ENCODE assay signal across 13 cellular contexts in genomic region chr1:61171346-61171745, GRCh38.
DNase-seq lines count a peak whose midpoint lies in the region; ATAC-seq and TF ChIP-seq lines count a peak whose summit lies in the region.
"Had no signal": no experiment of that assay in that cellular context is flagged by ENCODE, and none has a peak within 500 bp of the region (broad histone marks: within the 10 kb centered on the region; RNA-seq: fewer than 3 reads in every experiment).

No MANE protein-coding gene starts in this region.

- no peak overlapping the region for H3K56ac ChIP-seq in IMR-90 (ENCODE audit: extremely low read depth, insufficient read depth, low read length)

- no peak overlapping the region for H2BK120ac ChIP-seq in IMR-90 (ENCODE audit: low read depth, low read length)

- CTCF ChIA-PET in IMR-90 (lab: Yijun Ruan, JAX), result interaction anchor here (0.5 kb wide), 1 partner anchor 485 kb away, joined by 3 read pairs; no protein-coding TSS in a partner anchor

- no peaks in the 10 kb centered on the region for H3K79me1 ChIP-seq in IMR-90 (ENCODE audit: low read depth in 1 of 2, low read length in 2 of 2)

- in situ Hi-C loops in IMR-90 (cut with MboI; ENCODE audit: low sequenced_read_pairs), result no loop called here

- H3K27ac ChIP-seq in IMR-90 (ENCODE audit: insufficient read depth, low read length) (no peak overlapping the region), muscle layer of duodenum (ENCODE audit: low read length) (peak overlapping the region; percentile 53), tibial artery (peak overlapping the region; percentile 62 to 65)

- H2AFZ ChIP-seq in IMR-90 (replicated peaks; ENCODE audit: low read length, poor library complexity), result no peak overlapping the region

- TF ChIP-seq CTCF in IMR-90 (conservative IDR thresholded peaks at IDR 0.05; ENCODE audit: low read depth, low read length) (no peak), brain (conservative IDR thresholded peaks at IDR 0.05) (no peak), tibial artery (IDR thresholded peaks at IDR 0.05) (no peak)

- BruUV-seq in IMR-90 (replicated peaks; lab: Mats Ljungman, UMichigan), result no TSS peak

- no peak overlapping the region for H3K9ac ChIP-seq in IMR-90 (ENCODE audit: low read depth, low read length)

- dilution Hi-C loops in IMR-90 (cut with HindIII; ENCODE audit: low sequenced_read_pairs, unreplicated experiment), result no loop called here

- H4K5ac ChIP-seq in IMR-90 (ENCODE audit: low read depth, low read length), result peak overlapping the region; percentile 31; the same call in 1 of the 2 replicates

- no peak overlapping the region for H2BK5ac ChIP-seq in IMR-90 (ENCODE audit: low read depth, low read length, poor library complexity, severe bottlenecking)

- H3K4me3 Mint-ChIP-seq in brain, result peak overlapping the region in 1 of 5 experiments; percentile 69
- H3K4me3 Mint-ChIP-seq: endodermal cell, H9 had no signal

- peak overlapping the region; percentile 43 to 93 (median 76) for H3K27ac Mint-ChIP-seq in brain
- H3K27ac Mint-ChIP-seq: endodermal cell, H9 had no signal

- WGBS in IMR-90 (ENCODE audit: extremely low coverage in 2 of 2, insufficient read length in 1 of 2), 2 experiments, result no CpG with 5 or more reads among the region's 2 CpGs

- no peak overlapping the region for H3K4me2 ChIP-seq in IMR-90 (ENCODE audit: low read depth, low read length)

- H3K36me3 ChIP-seq in IMR-90 (ENCODE audit: control insufficient read depth, insufficient read depth, low read length) (no peaks in the 10 kb centered on the region), muscle layer of duodenum (ENCODE audit: control insufficient read depth in 1 of 2, insufficient read depth in 2 of 2, low read length in 2 of 2) (no peaks in the 10 kb centered on the region), tibial artery (no peaks in the 10 kb centered on the region)

- no peak overlapping the region for H2BK15ac ChIP-seq in IMR-90 (ENCODE audit: low read depth, low read length)

- H2AK9ac ChIP-seq in IMR-90 (replicated peaks; ENCODE audit: low read depth, low read length, poor library complexity), result no peak overlapping the region

- H3K4me1 ChIP-seq in IMR-90 (ENCODE audit: control insufficient read depth, insufficient read depth, low read length) (peaks cover 6% of the 10 kb centered on the region), muscle layer of duodenum (ENCODE audit: control insufficient read depth in 1 of 2, insufficient read depth in 2 of 2, low read length in 2 of 2) (peaks cover 15 to 60% of the 10 kb centered on the region in 2 donors), tibial artery (peaks cover 0 to 88% (median 52%) of the 10 kb centered on the region in 4 donors)

- no peak for ATAC-seq in IMR-90 (ENCODE audit: low read depth)
- no peak for ATAC-seq in HG02763 (IDR thresholded peaks at IDR 0.05; ENCODE audit: unreplicated experiment)

- intact Hi-C loops in IMR-90 (cut with micrococcal nuclease) (no loop called here), tibial artery (cut with DNase I; ENCODE audit: low total_unique reads) (no loop called here)

- H3K4me1 Mint-ChIP-seq in brain, result peaks cover 85% of the 10 kb centered on the region

- H3K4me3 ChIP-seq in IMR-90 (ENCODE audit: insufficient read depth, low read depth, low read length), result no peak overlapping the region
- no peak overlapping the region for H3K4me3 ChIP-seq in muscle layer of duodenum (ENCODE audit: low read depth in 1 of 2, low read length in 2 of 2)
- no peak overlapping the region for H3K4me3 ChIP-seq in tibial artery

- H2AK5ac ChIP-seq in IMR-90 (ENCODE audit: low read depth, low read length), result no peak overlapping the region

- H4K91ac ChIP-seq in IMR-90 (ENCODE audit: insufficient read depth, low read depth, low read length), result no peak overlapping the region

- H3K27me3 ChIP-seq in IMR-90 (ENCODE audit: control insufficient read depth, insufficient read depth, low read length), result no peaks in the 10 kb centered on the region
- H3K27me3 ChIP-seq in muscle layer of duodenum (ENCODE audit: low read depth, low read length), result no peaks in the 10 kb centered on the region
- H3K27me3 ChIP-seq in tibial artery, result no peaks in the 10 kb centered on the region

- DNase-seq in IMR-90, result no peak
- no peak for DNase-seq in tibial artery
- DNase-seq in NCI-H748 (lab: John Stamatoyannopoulos, UW; ENCODE audit: unreplicated experiment), result no peak
- DNase-seq in stimulated activated CD8-positive, alpha-beta memory T cell treated with anti-CD3 and anti-CD28 coated beads, Interleukin-4, amount 100 ng/mL, for 48 hours, result no peak
- DNase-seq: activated naive CD4-positive, alpha-beta T cell treated with anti-CD3 and anti-CD28 coated beads, Interleukin-2, amount 50 U/mL, for 16 hours; DND-41; endodermal cell; H9; NCI-H526; SW 1271 had no signal

- peaks cover 5% of the 10 kb centered on the region for H3K36me3 Mint-ChIP-seq in brain

- no peak overlapping the region for H2BK20ac ChIP-seq in IMR-90 (ENCODE audit: low read depth, low read length)

- H3K27me3 Mint-ChIP-seq in brain, result peaks cover 4% of the 10 kb centered on the region

- TF ChIP-seq RAD21 in IMR-90 (IDR thresholded peaks at IDR 0.05; ENCODE audit: low read length), result no peak

- H3K9me3 ChIP-seq in IMR-90 (ENCODE audit: control insufficient read depth, insufficient read depth, low read length), result no peaks in the 10 kb centered on the region
- no peaks in the 10 kb centered on the region for H3K9me3 ChIP-seq in muscle layer of duodenum (ENCODE audit: control insufficient read depth in 1 of 2, low read length in 2 of 2)
- no peaks in the 10 kb centered on the region for H3K9me3 ChIP-seq in tibial artery

- POLR2A ChIA-PET in IMR-90 (lab: Charles Lee; ENCODE audit: unreplicated experiment), result no interaction called here

- H3K23ac ChIP-seq in IMR-90 (ENCODE audit: low read depth, low read length), result no peak overlapping the region

- no peak for TF ChIP-seq POLR2A in IMR-90 (IDR thresholded peaks at IDR 0.05; ENCODE audit: low read depth, low read length)

- no peak overlapping the region for H4K8ac ChIP-seq in IMR-90 (ENCODE audit: low read depth in 2 of 2, low read length in 2 of 2)

- H3K4ac ChIP-seq in IMR-90 (ENCODE audit: low read depth, low read length), result no peak overlapping the region

- no peaks in the 10 kb centered on the region for H3K9me1 ChIP-seq in IMR-90 (ENCODE audit: insufficient read depth, low read length)

- H3K18ac ChIP-seq in IMR-90 (ENCODE audit: low read depth, low read length), result peak overlapping the region; percentile 70; the same call in 1 of the 2 replicates

- no peaks in the 10 kb centered on the region for H3K9me3 Mint-ChIP-seq in brain
- H3K9me3 Mint-ChIP-seq: endodermal cell, H9 had no signal

- no peak overlapping the region for H3K14ac ChIP-seq in IMR-90 (replicated peaks; ENCODE audit: low read depth, low read length)

- H4K20me1 ChIP-seq in IMR-90 (ENCODE audit: insufficient read depth, low read length), result no peaks in the 10 kb centered on the region

TF ChIP-seq in IMR-90, 13 proteins besides CTCF, POLR2A, EP300 and RAD21:
- TF ChIP-seq CEBPB (IDR thresholded peaks at IDR 0.05; ENCODE audit: low read depth, low read length) (no peak), SMC3 (IDR thresholded peaks at IDR 0.05; ENCODE audit: low read depth, low read length) (no peak), BHLHE40 (IDR thresholded peaks at IDR 0.05; ENCODE audit: low read depth, low read length) (no peak), FOS (IDR thresholded peaks at IDR 0.05; ENCODE audit: low read depth, low read length) (no peak), MAFK (IDR thresholded peaks at IDR 0.05; ENCODE audit: low read depth, low read length) (no peak), RFX5 (IDR thresholded peaks at IDR 0.05; ENCODE audit: low read depth, low read length) (no peak), MAZ (IDR thresholded peaks at IDR 0.05; ENCODE audit: borderline replicate concordance, low read depth, low read length) (no peak), ELK1 (IDR thresholded peaks at IDR 0.05; ENCODE audit: borderline replicate concordance, low read depth, low read length) (no peak)
- TF ChIP-seq, protein P1, sequence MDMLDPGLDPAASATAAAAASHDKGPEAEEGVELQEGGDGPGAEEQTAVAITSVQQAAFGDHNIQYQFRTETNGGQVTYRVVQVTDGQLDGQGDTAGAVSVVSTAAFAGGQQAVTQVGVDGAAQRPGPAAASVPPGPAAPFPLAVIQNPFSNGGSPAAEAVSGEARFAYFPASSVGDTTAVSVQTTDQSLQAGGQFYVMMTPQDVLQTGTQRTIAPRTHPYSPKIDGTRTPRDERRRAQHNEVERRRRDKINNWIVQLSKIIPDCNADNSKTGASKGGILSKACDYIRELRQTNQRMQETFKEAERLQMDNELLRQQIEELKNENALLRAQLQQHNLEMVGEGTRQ (IDR thresholded peaks at IDR 0.05; ENCODE audit: low read depth, low read length), result no peak
